8 cellular contexts compared by ENCODE assay signal in the genomic region with DNA sequence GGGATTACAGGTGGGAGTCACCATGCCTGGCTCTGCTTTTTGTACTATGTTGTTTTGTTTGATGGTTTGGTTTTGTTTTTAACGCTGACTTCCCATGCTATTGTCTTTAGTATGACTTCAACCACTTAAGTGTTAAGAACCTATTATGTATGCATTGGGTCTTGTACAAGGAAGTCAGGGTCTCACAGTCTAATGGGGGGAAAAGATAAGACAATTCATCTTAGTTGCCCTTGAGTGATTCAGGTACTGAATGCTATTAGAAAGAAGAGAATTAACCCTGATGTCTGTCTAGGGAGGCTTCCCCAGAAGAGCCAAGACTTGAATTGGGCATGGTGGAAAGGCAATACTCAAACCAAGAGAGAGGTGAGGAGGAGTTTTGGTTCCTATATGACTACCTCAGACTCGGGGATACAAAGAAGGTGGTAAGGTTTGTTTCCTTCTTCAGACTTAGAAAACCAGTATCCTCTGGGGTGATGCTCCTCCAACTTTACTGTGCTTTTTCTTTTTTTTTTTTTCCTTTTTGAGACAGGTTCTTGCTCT.
A peak's percentile ranks its signal among the peaks of the same experiment; 100 is the strongest.
DNase-seq lines count a peak whose midpoint lies in the region; ATAC-seq lines count a peak whose summit lies in the region.
"Had no signal": no experiment of that assay in that cellular context is flagged by ENCODE, and none has a peak within 500 bp of the region (broad histone marks: within the 10 kb centered on the region; RNA-seq: fewer than 3 reads in every experiment).

No MANE protein-coding gene starts in this region.

- H3K27me3 Mint-ChIP-seq in central memory CD8-positive, alpha-beta T cell: no peaks in the 10 kb centered on the region

- ATAC-seq in GM18511 (IDR thresholded peaks at IDR 0.05; ENCODE audit: unreplicated experiment): peak; percentile 77
- ATAC-seq in GM19467 (IDR thresholded peaks at IDR 0.05; ENCODE audit: unreplicated experiment): peak; percentile 51
- ATAC-seq in HG03108 (IDR thresholded peaks at IDR 0.05; ENCODE audit: unreplicated experiment): peak; percentile 70
- ATAC-seq in central memory CD8-positive, alpha-beta T cell (replicated peaks; ENCODE audit: extremely low read depth, poor library complexity, severe bottlenecking): no peak

- H3K27ac Mint-ChIP-seq in central memory CD8-positive, alpha-beta T cell (ENCODE audit: low read depth): peak overlapping the region; percentile 59
- H3K27ac Mint-ChIP-seq: neural progenitor cell had no signal

- no peaks in the 10 kb centered on the region for H3K9me3 Mint-ChIP-seq in central memory CD8-positive, alpha-beta T cell
- H3K9me3 Mint-ChIP-seq: neural progenitor cell had no signal

- H3K4me3 Mint-ChIP-seq in central memory CD8-positive, alpha-beta T cell: no peak overlapping the region
- H3K4me3 Mint-ChIP-seq: neural progenitor cell had no signal

- DNase-seq in central memory CD8-positive, alpha-beta T cell (ENCODE audit: low spot score in 2 of 2): no peak
- DNase-seq in DMS79 treated with DMSO at 0.1 percent for 48 hours (lab: John Stamatoyannopoulos, UW) (no peak), GOT3 (lab: John Stamatoyannopoulos, UW) (no peak), NCI-H2227 (lab: John Stamatoyannopoulos, UW; ENCODE audit: unreplicated experiment) (no peak)

- H3K36me3 Mint-ChIP-seq in central memory CD8-positive, alpha-beta T cell (ENCODE audit: insufficient read depth): peaks cover 7% of the 10 kb centered on the region
- H3K36me3 Mint-ChIP-seq: neural progenitor cell had no signal

- peaks cover 69% of the 10 kb centered on the region for H3K4me1 Mint-ChIP-seq in central memory CD8-positive, alpha-beta T cell
